In genomic region chr2:42828487-42829416, GRCh38 we compare ENCODE assay signal across 8 cellular contexts. TPM values are rescaled to one million over a fixed set of nuclear protein-coding genes. Genes with fewer than 3 reads are reported as not detected.
A peak's percentile ranks its signal among the peaks of the same experiment; 100 is the strongest.
DNase-seq lines count a peak whose midpoint lies in the region; ATAC-seq, FAIRE-seq and TF ChIP-seq lines count a peak whose summit lies in the region.

No MANE protein-coding gene starts in this region.

- intact Hi-C loops in HepG2 (cut with micrococcal nuclease; ENCODE audit: unreplicated experiment) = loop anchor here (1.0 to 5.0 kb wide), 5 partner anchors 79 to 656 kb away; no protein-coding TSS in a partner anchor

- H3K79me2 ChIP-seq in HepG2 (ENCODE audit: insufficient read depth, low read length) = no peaks in the 10 kb centered on the region

- DNase-seq in ACHN (peak; percentile 72), NCI-H446 treated with DMSO at 0.1 percent for 48 hours (lab: John Stamatoyannopoulos, UW) (peak; percentile 25), chondrocyte (ENCODE audit: low spot score) (no peak), HepG2 (ENCODE audit: low spot score) (peak; percentile 66)
- peak; percentile 48 to 49 for DNase-seq in activated CD4-positive, alpha-beta T cell treated with anti-CD3 and anti-CD28 coated beads for 24 hours (ENCODE audit: low read depth in 2 of 2)
- peak; percentile 48 to 64 for DNase-seq in stimulated activated CD4-positive, alpha-beta T cell treated with anti-CD3 and anti-CD28 coated beads, Interleukin-4, amount 100 ng/mL, for 48 hours (ENCODE audit: low read depth in 2 of 2)

- H3K9ac ChIP-seq in HepG2 (ENCODE audit: insufficient read depth, low read depth, low read length) = no peak overlapping the region

- CTCF ChIA-PET in HepG2 (lab: Yijun Ruan, JAX; ENCODE audit: low intra/inter-chr PET ratio, low total read pairs) = interaction anchor here (1.1 to 3.5 kb wide), 9 partner anchors 16 to 780 kb away, joined by 3 to 29 read pairs (median 12); no protein-coding TSS in a partner anchor

- no peak overlapping the region for H3K27ac Mint-ChIP-seq in chondrocyte (ENCODE audit: unreplicated experiment)

- TF ChIP-seq RAD21 in HepG2 (CRISPR knock-in tag; IDR thresholded peaks at IDR 0.05) = peak; percentile 95

- BruUV-seq in HepG2 (replicated peaks; lab: Mats Ljungman, UMichigan) = no TSS peak

- no peak for TF ChIP-seq POLR2A in HepG2 (IDR thresholded peaks at IDR 0.05; ENCODE audit: insufficient read depth in 1 of 2, low read depth in 2 of 2, low read length in 2 of 2)

- H3K27ac ChIP-seq in HepG2 (ENCODE audit: extremely low read length, insufficient read depth, low read length) = no peak overlapping the region

- H3K4me1 ChIP-seq in HepG2 (ENCODE audit: insufficient read depth, low read length) = peaks cover 31% of the 10 kb centered on the region

- peaks cover 0 to 22% of the 10 kb centered on the region in 2 experiments; a peak in 3 of 5 replicates for H3K27me3 ChIP-seq in HepG2 (ENCODE audit: control insufficient read depth in 1 of 2, insufficient read depth in 2 of 2, low read length in 2 of 2)

- FAIRE-seq in HepG2 (lab: Jason Lieb, UNC) = peak; percentile 75

- ATAC-seq in GM18517 (IDR thresholded peaks at IDR 0.05; ENCODE audit: unreplicated experiment) (peak; percentile 72), HG03108 (IDR thresholded peaks at IDR 0.05; ENCODE audit: unreplicated experiment) (peak; percentile 79), HepG2 (peak; percentile 94)

- POLR2A ChIA-PET in HepG2 (lab: Yijun Ruan, JAX) = interaction anchor here (0.7 kb wide), 1 partner anchor 767 kb away, joined by 3 read pairs; the partner anchor contains the start of gene THADA

- H3K9me3 Mint-ChIP-seq in chondrocyte (ENCODE audit: low read depth) = no peaks in the 10 kb centered on the region

- H3K36me3 ChIP-seq in HepG2 (replicated peaks in 1 of 2; ENCODE audit: control insufficient read depth in 1 of 2, insufficient read depth in 2 of 2, low read length in 2 of 2) = no peaks in the 10 kb centered on the region

- H3K9me3 ChIP-seq in HepG2 (ENCODE audit: low read length) = no peaks in the 10 kb centered on the region

- no peak for TF ChIP-seq EP300 in HepG2 (IDR thresholded peaks at IDR 0.05; ENCODE audit: low read depth in 2 of 2, low read length in 2 of 2)
- no peak for TF ChIP-seq EP300 in HepG2 (CRISPR knock-in tag; IDR thresholded peaks at IDR 0.05; ENCODE audit: borderline replicate concordance)

- 12% methylated on average over 11 of the region's 12 CpGs for WGBS in HepG2 (ENCODE audit: low lambda C conversion rate)

- H3K27me3 Mint-ChIP-seq in chondrocyte (ENCODE audit: low read depth) = no peaks in the 10 kb centered on the region

- no peaks in the 10 kb centered on the region for H4K20me1 ChIP-seq in HepG2 (ENCODE audit: insufficient read depth, low read length)

- H3K4me2 ChIP-seq in HepG2 (ENCODE audit: low read depth, low read length) = peak overlapping the region; percentile 94

- in situ Hi-C loops in ACHN (cut with HindIII; ENCODE audit: low pct_ligation_motif_present, low pct_unique_long_range_greater_than_20kb, low sequenced_read_pairs) = no loop called here
- in situ Hi-C loops in HepG2 (cut with HindIII; ENCODE audit: extremely low pct_ligation_motif_present, low pct_unique_long_range_greater_than_20kb) = loop anchor here (5.0 kb wide), 1 partner anchor 399 kb away; the partner anchor contains the start of gene ZFP36L2

- H2AFZ ChIP-seq in HepG2 (ENCODE audit: low read length) = no peak overlapping the region

- H3K4me1 Mint-ChIP-seq in chondrocyte (ENCODE audit: low read depth) = peaks cover 22% of the 10 kb centered on the region

- no peak overlapping the region for H3K4me3 Mint-ChIP-seq in chondrocyte (ENCODE audit: unreplicated experiment)

- H3K4me3 ChIP-seq in HepG2 (replicated peaks in 1 of 3; ENCODE audit: insufficient read depth in 1 of 3, low read depth in 2 of 3, low read length in 3 of 3) = no peak overlapping the region

- TF ChIP-seq CTCF in chondrocyte (IDR thresholded peaks at IDR 0.05) (peak; percentile 98), HepG2 (CRISPR knock-in tag; IDR thresholded peaks at IDR 0.05) (peak; percentile 99)

- H3K36me3 Mint-ChIP-seq in chondrocyte (ENCODE audit: low read depth) = no peaks in the 10 kb centered on the region

TF ChIP-seq in HepG2, 621 proteins besides CTCF, POLR2A, EP300 and RAD21 (continues in another document):
- TF ChIP-seq ETV5 (CRISPR knock-in tag; IDR thresholded peaks at IDR 0.05; ENCODE audit: borderline replicate concordance) (no peak; the same call in 1 of the 2 replicates), KDM6A (CRISPR knock-in tag; IDR thresholded peaks at IDR 0.05; ENCODE audit: low read depth) (no peak), ZC3H13 (CRISPR knock-in tag; IDR thresholded peaks at IDR 0.05) (peak; percentile 59; the same call in 1 of the 2 replicates), MIXL1 (CRISPR knock-in tag; IDR thresholded peaks at IDR 0.05) (no peak), KMT2A (CRISPR knock-in tag; IDR thresholded peaks at IDR 0.05) (no peak), SAP130 (CRISPR knock-in tag; IDR thresholded peaks at IDR 0.05; ENCODE audit: low read depth) (no peak), YEATS2 (CRISPR knock-in tag; IDR thresholded peaks at IDR 0.05; ENCODE audit: borderline replicate concordance) (0 out of 2 replicates have a peak, but pooled peaks have one; percentile 21)
- TF ChIP-seq, protein P1, sequence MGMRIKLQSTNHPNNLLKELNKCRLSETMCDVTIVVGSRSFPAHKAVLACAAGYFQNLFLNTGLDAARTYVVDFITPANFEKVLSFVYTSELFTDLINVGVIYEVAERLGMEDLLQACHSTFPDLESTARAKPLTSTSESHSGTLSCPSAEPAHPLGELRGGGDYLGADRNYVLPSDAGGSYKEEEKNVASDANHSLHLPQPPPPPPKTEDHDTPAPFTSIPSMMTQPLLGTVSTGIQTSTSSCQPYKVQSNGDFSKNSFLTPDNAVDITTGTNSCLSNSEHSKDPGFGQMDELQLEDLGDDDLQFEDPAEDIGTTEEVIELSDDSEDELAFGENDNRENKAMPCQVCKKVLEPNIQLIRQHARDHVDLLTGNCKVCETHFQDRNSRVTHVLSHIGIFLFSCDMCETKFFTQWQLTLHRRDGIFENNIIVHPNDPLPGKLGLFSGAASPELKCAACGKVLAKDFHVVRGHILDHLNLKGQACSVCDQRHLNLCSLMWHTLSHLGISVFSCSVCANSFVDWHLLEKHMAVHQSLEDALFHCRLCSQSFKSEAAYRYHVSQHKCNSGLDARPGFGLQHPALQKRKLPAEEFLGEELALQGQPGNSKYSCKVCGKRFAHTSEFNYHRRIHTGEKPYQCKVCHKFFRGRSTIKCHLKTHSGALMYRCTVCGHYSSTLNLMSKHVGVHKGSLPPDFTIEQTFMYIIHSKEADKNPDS (CRISPR knock-in tag; IDR thresholded peaks at IDR 0.05) = no peak

RNA-seq across cellular contexts. Expression of gene HAAO, which starts 36.4 kb away (rescaled TPM):
- total RNA-seq in chondrocyte (1.6 to 8.5 TPM (median 8.2 TPM) in 3 replicates), HepG2 (2016; rRNA removed; fragmentation: Illumina TruSeq; extraction: Trizol) (34.1 and 42.7 TPM in 2 replicates)
- 15.3 and 15.6 TPM in 2 replicates for total RNA-seq in HepG2 (2016; cell fraction: cytosol; rRNA removed; fragmentation: Illumina TruSeq; extraction: Trizol; ENCODE audit: low read depth)
- total RNA-seq in HepG2 (2016; cell fraction: insoluble cytoplasmic fraction; rRNA removed; fragmentation: Illumina TruSeq; extraction: Trizol) = 29.0 and 39.0 TPM in 2 replicates
- 16.2 and 18.8 TPM in 2 replicates for total RNA-seq in HepG2 (2016; cell fraction: membrane; rRNA removed; fragmentation: Illumina TruSeq; extraction: Trizol)
- 32.7 and 34.7 TPM in 2 replicates for total RNA-seq in HepG2 (2016; cell fraction: nucleus; rRNA removed; fragmentation: Illumina TruSeq; extraction: Trizol)
- polyA plus RNA-seq in HepG2 (2011; rRNA removed) = 35.2 and 36.1 TPM in 2 replicates
- 21.6 and 34.6 TPM in 2 replicates for polyA plus RNA-seq in HepG2 (2011; cell fraction: cytosol; rRNA removed)
- polyA plus RNA-seq in HepG2 (2011; cell fraction: nucleus; rRNA removed) = 105 and 120 TPM in 2 replicates
- 24.0 and 29.7 TPM in 2 replicates for polyA plus RNA-seq in HepG2 (2012)
- 20.5 and 22.5 TPM in 2 replicates for polyA plus RNA-seq in HepG2 (2016; cell fraction: cytosol; fragmentation: Illumina TruSeq; extraction: Trizol; ENCODE audit: low read depth)
- polyA plus RNA-seq in HepG2 (2016; cell fraction: insoluble cytoplasmic fraction; fragmentation: Illumina TruSeq; extraction: Trizol; ENCODE audit: low read depth) = 34.1 and 36.9 TPM in 2 replicates
- polyA plus RNA-seq in HepG2 (2016; cell fraction: membrane; fragmentation: Illumina TruSeq; extraction: Trizol; ENCODE audit: low read depth) = 23.2 and 26.6 TPM in 2 replicates
- 70.0 and 73.3 TPM in 2 replicates for polyA plus RNA-seq in HepG2 (2016; cell fraction: nucleus; fragmentation: Illumina TruSeq; extraction: Trizol; ENCODE audit: insufficient read depth, low read depth)
- 0.28 and 57.0 TPM in 2 replicates for polyA minus RNA-seq in HepG2 (2011; rRNA and poly(A)+ RNA removed; ENCODE audit: low replicate concordance)
- polyA minus RNA-seq in HepG2 (2011; cell fraction: cytosol; rRNA and poly(A)+ RNA removed) = 15.6 and 18.8 TPM in 2 replicates
- 34.4 and 36.6 TPM in 2 replicates for polyA minus RNA-seq in HepG2 (2011; cell fraction: nucleus; rRNA and poly(A)+ RNA removed)
